ENCODE assay signal across 9 cellular contexts in genomic region chr6:49463612-49463967, GRCh38. TPM values are rescaled to one million over a fixed set of nuclear protein-coding genes. Genes with fewer than 3 reads are reported as not detected.
A peak's percentile ranks its signal among the peaks of the same experiment; 100 is the strongest.
DNase-seq lines count a peak whose midpoint lies in the region; ATAC-seq and TF ChIP-seq lines count a peak whose summit lies in the region.
"Had no signal": no experiment of that assay in that cellular context is flagged by ENCODE, and none has a peak within 500 bp of the region (broad histone marks: within the 10 kb centered on the region; RNA-seq: fewer than 3 reads in every experiment).

No MANE protein-coding gene starts in this region.

- peak overlapping the region; percentile 92 for H3K27ac Mint-ChIP-seq in activated CD4-positive, alpha-beta T cell treated with anti-CD3 and anti-CD28 coated beads, Interleukin-2, amount 10 ng/mL, durations not matched to agents 24 days and 14 days
- H3K27ac Mint-ChIP-seq in naive thymus-derived CD4-positive, alpha-beta T cell = peak overlapping the region; percentile 91 to 99 (median 96)

- H2AFZ ChIP-seq in mammary epithelial cell (ENCODE audit: low read depth, low read length) = peak overlapping the region; percentile 93

- H3K4me1 ChIP-seq in HUES64 (ENCODE audit: insufficient read depth, low read length) (0 out of 2 replicates have a peak, but pooled peaks cover 7% of the 10 kb centered on the region), mammary epithelial cell (ENCODE audit: insufficient read depth, low read length) (no peaks in the 10 kb centered on the region)
- H3K4me1 ChIP-seq in naive thymus-derived CD4-positive, alpha-beta T cell (ENCODE audit: control insufficient read depth in 2 of 2, insufficient read depth in 2 of 2, low read length in 2 of 2) = peaks cover 14 to 15% of the 10 kb centered on the region in 2 donors

- dilution Hi-C loops in mammary epithelial cell (cut with HindIII; ENCODE audit: low sequenced_read_pairs) = no loop called here

- peaks cover 6% of the 10 kb centered on the region for H3K36me3 Mint-ChIP-seq in activated CD4-positive, alpha-beta T cell treated with anti-CD3 and anti-CD28 coated beads, Interleukin-2, amount 10 ng/mL, durations not matched to agents 24 days and 14 days (ENCODE audit: low read depth)
- peaks cover 0 to 14% (median 5%) of the 10 kb centered on the region in 5 donors for H3K36me3 Mint-ChIP-seq in naive thymus-derived CD4-positive, alpha-beta T cell

- H3K36me3 ChIP-seq in HUES64 (ENCODE audit: insufficient read depth, low read length) (no peaks in the 10 kb centered on the region), mammary epithelial cell (ENCODE audit: insufficient read depth, low read length) (no peaks in the 10 kb centered on the region)
- H3K36me3 ChIP-seq in naive thymus-derived CD4-positive, alpha-beta T cell (ENCODE audit: control insufficient read depth in 2 of 3, insufficient read depth in 3 of 3, low read length in 3 of 3) = peaks cover 0 to 10% (median 0%) of the 10 kb centered on the region in 3 experiments

- H4K20me1 ChIP-seq in mammary epithelial cell (ENCODE audit: insufficient read depth, low read length) = no peaks in the 10 kb centered on the region

- POLR2A ChIA-PET in naive thymus-derived CD4-positive, alpha-beta T cell (lab: Charles Lee) = no interaction called here

- no peaks in the 10 kb centered on the region for H3K27me3 Mint-ChIP-seq in activated CD4-positive, alpha-beta T cell treated with anti-CD3 and anti-CD28 coated beads, Interleukin-2, amount 10 ng/mL, durations not matched to agents 24 days and 14 days
- no peaks in the 10 kb centered on the region for H3K27me3 Mint-ChIP-seq in naive thymus-derived CD4-positive, alpha-beta T cell

- no peaks in the 10 kb centered on the region for H3K27me3 ChIP-seq in HUES64 (ENCODE audit: insufficient read depth, low read length)
- no peaks in the 10 kb centered on the region for H3K27me3 ChIP-seq in mammary epithelial cell (ENCODE audit: insufficient read depth, low read length)
- no peaks in the 10 kb centered on the region for H3K27me3 ChIP-seq in naive thymus-derived CD4-positive, alpha-beta T cell (ENCODE audit: control insufficient read depth in 2 of 2, insufficient read depth in 2 of 2, low read length in 2 of 2)

- peaks cover 47% of the 10 kb centered on the region for H3K4me1 Mint-ChIP-seq in activated CD4-positive, alpha-beta T cell treated with anti-CD3 and anti-CD28 coated beads, Interleukin-2, amount 10 ng/mL, durations not matched to agents 24 days and 14 days
- H3K4me1 Mint-ChIP-seq in naive thymus-derived CD4-positive, alpha-beta T cell = peaks cover 43 to 79% (median 58%) of the 10 kb centered on the region in 7 donors

- peaks cover 68% of the 10 kb centered on the region for H3K79me2 ChIP-seq in mammary epithelial cell (ENCODE audit: insufficient read depth, low read length)

- H3K9me3 ChIP-seq in HUES64 (ENCODE audit: insufficient read depth, low read depth, low read length) = no peaks in the 10 kb centered on the region
- no peaks in the 10 kb centered on the region for H3K9me3 ChIP-seq in mammary epithelial cell (replicated peaks; ENCODE audit: insufficient read depth, low read length)
- H3K9me3 ChIP-seq in naive thymus-derived CD4-positive, alpha-beta T cell (ENCODE audit: control insufficient read depth in 2 of 3, low read length in 3 of 3) = no peaks in the 10 kb centered on the region

- no peak for TF ChIP-seq CTCF in mammary epithelial cell (conservative IDR thresholded peaks at IDR 0.05 in 1 of 2, IDR thresholded peaks at IDR 0.05 in 1 of 2; ENCODE audit: extremely low read depth in 1 of 2, insufficient read depth in 1 of 2, low read depth in 1 of 2, low read length in 2 of 2)

- no peak for DNase-seq in activated CD4-positive, alpha-beta T cell treated with anti-CD3 and anti-CD28 coated beads, Interleukin-2, amount 10 ng/mL, durations not matched to agents 24 days and 14 days
- DNase-seq in activated CD4-positive, alpha-beta T cell treated with anti-CD3 and anti-CD28 coated beads for 4 hours = no peak
- DNase-seq in mammary epithelial cell (no peak), NAMALWA (ENCODE audit: low spot score) (no peak)
- DNase-seq in naive thymus-derived CD4-positive, alpha-beta T cell = peak in 1 of 9 donors; percentile 1
- DNase-seq in activated CD4-positive, alpha-beta T cell treated with anti-CD3 and anti-CD28 coated beads for 1 hour = no peak

- no peak for ATAC-seq in naive thymus-derived CD4-positive, alpha-beta T cell
- ATAC-seq in HG02759 (IDR thresholded peaks at IDR 0.05; ENCODE audit: unreplicated experiment) = no peak

- H3K4me3 ChIP-seq in HUES64 (ENCODE audit: low read length) (peak overlapping the region; percentile 91), mammary epithelial cell (replicated peaks in 1 of 3; ENCODE audit: insufficient read depth in 1 of 3, low read depth in 2 of 3, low read length in 3 of 3) (peak overlapping the region; percentile 59 to 87 (median 78))
- H3K4me3 ChIP-seq in naive thymus-derived CD4-positive, alpha-beta T cell (ENCODE audit: low read length) = peak overlapping the region; percentile 68

- H3K9me3 Mint-ChIP-seq in activated CD4-positive, alpha-beta T cell treated with anti-CD3 and anti-CD28 coated beads, Interleukin-2, amount 10 ng/mL, durations not matched to agents 24 days and 14 days = no peaks in the 10 kb centered on the region
- H3K9me3 Mint-ChIP-seq in naive thymus-derived CD4-positive, alpha-beta T cell = peaks cover 0 to 2% (median 0%) of the 10 kb centered on the region in 11 donors

- WGBS in HUES64 = 0% methylated on average over 3 of the region's 4 CpGs
- 30% methylated on average over 4 of the region's 4 CpGs for WGBS in mammary epithelial cell (ENCODE audit: low coverage, missing lambda C conversion rate)

- H3K4me3 Mint-ChIP-seq in activated CD4-positive, alpha-beta T cell treated with anti-CD3 and anti-CD28 coated beads, Interleukin-2, amount 10 ng/mL, durations not matched to agents 24 days and 14 days = peak overlapping the region; percentile 96
- H3K4me3 Mint-ChIP-seq in naive thymus-derived CD4-positive, alpha-beta T cell = peak overlapping the region; percentile 94 to 100 (median 98)

- in situ Hi-C loops in mammary epithelial cell (cut with MboI; ENCODE audit: low sequenced_read_pairs in 2 of 2) = no loop called here

- CTCF ChIA-PET in mammary epithelial cell (lab: Charles Lee; ENCODE audit: low non-redundant PET) = no interaction called here
- CTCF ChIA-PET in naive thymus-derived CD4-positive, alpha-beta T cell (lab: Charles Lee) = no interaction called here

- intact Hi-C loops in activated CD4-positive, alpha-beta T cell treated with anti-CD3 and anti-CD28 coated beads, Interleukin-2, amount 10 ng/mL, durations not matched to agents 24 days and 14 days (cut with micrococcal nuclease) = loop anchor here (2.0 kb wide), 1 partner anchor 87 kb away; the partner anchor contains the start of gene C6orf141
- intact Hi-C loops in mammary epithelial cell (cut with micrococcal nuclease) = loop anchor here (5.0 kb wide), 1 partner anchor 69 kb away; no protein-coding TSS in a partner anchor
- intact Hi-C loops in naive thymus-derived CD4-positive, alpha-beta T cell (cut with micrococcal nuclease) = loop anchor here (1.0 to 5.0 kb wide), 3 partner anchors 144 to 1986 kb away; partner anchors contain the start of gene CD2AP (in 2 of the 2)

- TSS peak; percentile 78 for BruUV-seq in mammary epithelial cell (replicated peaks; lab: Mats Ljungman, UMichigan)

- H3K9ac ChIP-seq in HUES64 (ENCODE audit: low read depth, low read length) = peak overlapping the region; percentile 96
- H3K9ac ChIP-seq in mammary epithelial cell (ENCODE audit: insufficient read depth, low read length) = peak overlapping the region; percentile 88

- H3K27ac ChIP-seq in HUES64 (ENCODE audit: low read depth, low read length) (peak overlapping the region; percentile 85), mammary epithelial cell (ENCODE audit: insufficient read depth, low read depth, low read length) (peak overlapping the region; percentile 94)
- peak overlapping the region; percentile 85 for H3K27ac ChIP-seq in naive thymus-derived CD4-positive, alpha-beta T cell (ENCODE audit: low read depth, low read length)

- H3K4me2 ChIP-seq in mammary epithelial cell (ENCODE audit: insufficient read depth, low read depth, low read length) = peak overlapping the region; percentile 84

RNA-seq across cellular contexts. Expression of gene CENPQ, which starts 0.4 kb away (rescaled TPM):
- 16.4 and 18.6 TPM in 2 replicates for total RNA-seq in activated CD4-positive, alpha-beta T cell treated with anti-CD3 and anti-CD28 coated beads, Interleukin-2, amount 10 ng/mL, durations not matched to agents 24 days and 14 days
- 18.7 TPM for polyA plus RNA-seq in HUES64 (2013, experiment 1 of 2)
- polyA plus RNA-seq in HUES64 (2013, experiment 2 of 2) = 22.6 TPM
- total RNA-seq in mammary epithelial cell = 1 to 10 TPM; 2.8 to 6.6 TPM
- polyA plus RNA-seq in mammary epithelial cell = 5.9 TPM
- polyA minus RNA-seq in mammary epithelial cell = 3.6 TPM
- 10 to 100 TPM in 1 of 5 experiments, 1 to 10 TPM in 4; 1.2 to 11.4 (median 5.0) TPM for total RNA-seq in naive thymus-derived CD4-positive, alpha-beta T cell
- 1 to 10 TPM; 2.7 to 3.3 TPM for polyA plus RNA-seq in naive thymus-derived CD4-positive, alpha-beta T cell

RNA-seq across cellular contexts. Expression of gene MMUT, which starts 0.5 kb away (rescaled TPM):
- total RNA-seq in activated CD4-positive, alpha-beta T cell treated with anti-CD3 and anti-CD28 coated beads, Interleukin-2, amount 10 ng/mL, durations not matched to agents 24 days and 14 days = 12.4 and 13.1 TPM in 2 replicates
- 11.8 TPM for polyA plus RNA-seq in HUES64 (2013, experiment 1 of 2)
- 14.7 TPM for polyA plus RNA-seq in HUES64 (2013, experiment 2 of 2)
- 10 to 100 TPM in 1 of 2 donors, 1 to 10 TPM in 1; 8.8 to 15.8 TPM for total RNA-seq in mammary epithelial cell
- 7.9 TPM for polyA plus RNA-seq in mammary epithelial cell
- 15.2 TPM for polyA minus RNA-seq in mammary epithelial cell
- total RNA-seq in naive thymus-derived CD4-positive, alpha-beta T cell = 10 to 100 TPM in 3 of 5 experiments, 1 to 10 TPM in 2; 6.5 to 15.4 (median 12.5) TPM
- 10 to 100 TPM in 1 of 2 donors, 1 to 10 TPM in 1; 10.0 to 12.4 TPM for polyA plus RNA-seq in naive thymus-derived CD4-positive, alpha-beta T cell

RNA-seq across cellular contexts. Expression of gene GLYATL3, which starts 36.1 kb away (rescaled TPM):
- total RNA-seq in activated CD4-positive, alpha-beta T cell treated with anti-CD3 and anti-CD28 coated beads, Interleukin-2, amount 10 ng/mL, durations not matched to agents 24 days and 14 days = not detected in 2 replicates
- polyA plus RNA-seq in HUES64 (2013, experiment 1 of 2) = not detected
- not detected for polyA plus RNA-seq in HUES64 (2013, experiment 2 of 2)
- not detected for total RNA-seq in mammary epithelial cell
- polyA plus RNA-seq in mammary epithelial cell = not detected
- not detected for polyA minus RNA-seq in mammary epithelial cell
- total RNA-seq in naive thymus-derived CD4-positive, alpha-beta T cell = not detected
- polyA plus RNA-seq in naive thymus-derived CD4-positive, alpha-beta T cell = not detected
- total RNA-seq: dermis microvascular lymphatic vessel endothelial cell had no signal
